ENCODE assay signal across 22 cellular contexts in the genomic region with DNA sequence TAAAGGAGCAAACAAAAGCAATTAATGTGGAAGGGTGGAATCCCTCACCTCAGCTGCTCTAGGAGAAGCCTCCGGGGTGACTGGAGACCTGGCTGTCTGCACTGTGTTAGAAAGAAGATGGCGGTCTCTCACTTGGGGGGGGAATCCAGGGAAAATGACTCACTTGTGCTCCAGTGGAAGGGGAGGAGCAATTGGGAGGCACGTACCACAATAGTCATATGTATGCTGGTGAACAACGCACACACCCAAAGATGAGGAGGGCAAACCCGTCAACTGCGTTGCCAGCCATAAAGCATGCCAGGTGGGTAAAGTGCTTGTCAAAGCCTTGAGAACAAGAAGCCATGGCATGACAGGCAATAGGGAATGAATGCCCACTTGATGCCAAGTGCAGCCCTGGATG.
"Had no signal": no experiment of that assay in that cellular context is flagged by ENCODE, and none has a peak within 500 bp of the region (broad histone marks: within the 10 kb centered on the region; RNA-seq: fewer than 3 reads in every experiment).

No MANE protein-coding gene starts in this region.

- H3K4me3 ChIP-seq: adrenal gland, coronary artery, esophagus squamous epithelium, sigmoid colon, smooth muscle cell, thoracic aorta, upper lobe of left lung had no signal

- H3K9me3 Mint-ChIP-seq: activated naive CD4-positive, alpha-beta T cell treated with anti-CD3 and anti-CD28 coated beads, Interleukin-2, amount 50 U/mL, for 72 hours; central memory CD8-positive, alpha-beta T cell; endodermal cell; nephron progenitor cell; stimulated activated naive B cell treated with anti-CD40 and anti-IgM and Interleukin-4, amounts not matched to agents 10 μg/mL and 1 μg/mL and 100 μg/mL, for 72 hours; WTC11 had no signal

- H3K4me1 Mint-ChIP-seq: central memory CD8-positive, alpha-beta T cell; stimulated activated naive B cell treated with anti-CD40 and anti-IgM and Interleukin-4, amounts not matched to agents 10 μg/mL and 1 μg/mL and 100 μg/mL, for 72 hours had no signal

- H3K27me3 ChIP-seq: adrenal gland, esophagus squamous epithelium, sigmoid colon, upper lobe of left lung had no signal

- H3K36me3 Mint-ChIP-seq: activated naive CD4-positive, alpha-beta T cell treated with anti-CD3 and anti-CD28 coated beads, Interleukin-2, amount 50 U/mL, for 72 hours; stimulated activated naive B cell treated with anti-CD40 and anti-IgM and Interleukin-4, amounts not matched to agents 10 μg/mL and 1 μg/mL and 100 μg/mL, for 72 hours; WTC11 had no signal

- ATAC-seq: activated naive CD4-positive, alpha-beta T cell treated with anti-CD3 and anti-CD28 coated beads, Interleukin-2, amount 50 U/mL, for 72 hours; stimulated activated naive B cell treated with anti-CD40 and anti-IgM and Interleukin-4, amounts not matched to agents 10 μg/mL and 1 μg/mL and 100 μg/mL, for 72 hours had no signal

- H3K4me3 Mint-ChIP-seq: central memory CD8-positive, alpha-beta T cell; endodermal cell; nephron progenitor cell; stimulated activated naive B cell treated with anti-CD40 and anti-IgM and Interleukin-4, amounts not matched to agents 10 μg/mL and 1 μg/mL and 100 μg/mL, for 72 hours; WTC11 had no signal

- H3K9me3 ChIP-seq: adrenal gland, esophagus squamous epithelium, sigmoid colon, thoracic aorta, upper lobe of left lung had no signal

- H3K4me1 ChIP-seq: adrenal gland, parathyroid adenoma, upper lobe of left lung had no signal

- H3K27ac ChIP-seq: adrenal gland, esophagus squamous epithelium, parathyroid adenoma, sigmoid colon, thoracic aorta, upper lobe of left lung had no signal

- H3K36me3 ChIP-seq: adrenal gland, esophagus squamous epithelium, sigmoid colon, thoracic aorta, upper lobe of left lung had no signal

- DNase-seq: activated T-cell treated with anti-CD3 and anti-CD28 coated beads, Interleukin-2, amount 50 U/mL, for 1 hour; adrenal gland; endodermal cell; esophagus squamous epithelium; foreskin fibroblast; kidney glomerular epithelial cell; left ventricle myocardium superior; mammary epithelial cell; midbrain; nephron progenitor cell; sigmoid colon; stimulated activated CD4-positive, alpha-beta T cell treated with anti-CD3 and anti-CD28 coated beads, Interleukin-15, amount 100 ng/mL, for 24 hours; stimulated activated naive B cell treated with anti-CD40 and anti-IgM and Interleukin-4, amounts not matched to agents 10 μg/mL and 1 μg/mL and 100 μg/mL, for 72 hours; T-helper 9 cell; upper lobe of left lung had no signal

- H3K27ac Mint-ChIP-seq: activated naive CD4-positive, alpha-beta T cell treated with anti-CD3 and anti-CD28 coated beads, Interleukin-2, amount 50 U/mL, for 72 hours; endodermal cell; nephron progenitor cell; stimulated activated naive B cell treated with anti-CD40 and anti-IgM and Interleukin-4, amounts not matched to agents 10 μg/mL and 1 μg/mL and 100 μg/mL, for 72 hours; WTC11 had no signal
